In the genomic region with DNA sequence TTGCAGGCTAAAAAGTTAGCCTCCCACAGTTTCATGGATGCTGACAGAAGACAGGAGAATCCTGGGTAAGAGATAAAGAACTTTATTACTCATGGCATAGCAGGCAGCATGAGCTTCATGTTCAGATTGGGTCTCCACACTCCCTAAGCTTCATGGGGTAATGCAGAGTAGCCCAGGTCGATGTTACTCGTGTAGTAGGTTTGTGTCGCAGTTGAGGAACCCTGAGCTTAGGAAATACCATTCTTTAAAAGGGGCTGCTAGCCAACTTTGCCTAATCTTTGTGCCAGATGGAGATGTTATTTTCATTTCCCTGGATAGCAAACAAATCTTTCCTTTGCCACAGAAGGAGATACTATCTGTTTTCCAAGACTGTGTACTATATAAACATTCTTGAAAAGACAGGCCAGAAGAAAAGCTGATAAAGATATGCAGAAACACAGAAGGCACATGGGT, we compare ENCODE assay signal across 1 cellular context.
TF ChIP-seq lines count a peak whose summit lies in the region.

No MANE protein-coding gene starts in this region.

TF ChIP-seq in IMR-90, 13 proteins besides CTCF, POLR2A, EP300 and RAD21 (continued from another document):
- no peak for TF ChIP-seq CHD1 (IDR thresholded peaks at IDR 0.05; ENCODE audit: low read depth, low read length)
- no peak for TF ChIP-seq SMC3 (IDR thresholded peaks at IDR 0.05; ENCODE audit: low read depth, low read length)
- no peak for TF ChIP-seq BHLHE40 (IDR thresholded peaks at IDR 0.05; ENCODE audit: low read depth, low read length)
- TF ChIP-seq RFX5 (IDR thresholded peaks at IDR 0.05; ENCODE audit: low read depth, low read length): no peak
- no peak for TF ChIP-seq FOS (IDR thresholded peaks at IDR 0.05; ENCODE audit: low read depth, low read length)
TF ChIP-seq in IMR-90: peak in this region for 0.
